In the genomic region with DNA sequence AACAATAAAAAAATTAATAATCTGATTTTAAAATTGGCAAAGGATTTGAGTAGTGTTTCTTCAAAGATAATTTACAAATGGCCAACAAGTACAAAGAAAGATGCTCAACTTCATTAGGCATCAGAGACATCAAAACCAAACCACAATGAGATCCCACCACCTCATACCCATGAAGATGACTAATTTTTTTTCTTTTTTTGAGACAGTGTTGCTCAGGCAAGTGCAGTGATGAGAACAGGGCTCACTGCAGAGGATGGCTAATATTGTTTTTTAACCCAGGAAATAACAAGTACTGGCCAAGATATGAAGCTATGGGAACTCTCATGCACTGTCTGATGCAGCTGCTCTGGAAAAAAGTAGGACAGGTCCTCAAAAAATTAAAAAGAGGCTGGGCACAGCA, we compare ENCODE assay signal across 21 cellular contexts. TPM values are rescaled to one million over a fixed set of nuclear protein-coding genes. Genes with fewer than 3 reads are reported as not detected.
A peak's percentile ranks its signal among the peaks of the same experiment; 100 is the strongest.
DNase-seq lines count a peak whose midpoint lies in the region; ATAC-seq and TF ChIP-seq lines count a peak whose summit lies in the region.
"Had no signal": no experiment of that assay in that cellular context is flagged by ENCODE, and none has a peak within 500 bp of the region (broad histone marks: within the 10 kb centered on the region; RNA-seq: fewer than 3 reads in every experiment).

No MANE protein-coding gene starts in this region.

- H3K4me1 Mint-ChIP-seq in activated naive CD4-positive, alpha-beta T cell treated with anti-CD3 and anti-CD28 coated beads for 36 hours (ENCODE audit: low read depth): peaks cover 19% of the 10 kb centered on the region
- H3K4me1 Mint-ChIP-seq in activated T-helper 17 cell treated with anti-CD3 and anti-CD28 coated beads, Interleukin-2, amount 50 U/mL, for 72 hours: peaks cover 28% of the 10 kb centered on the region
- H3K4me1 Mint-ChIP-seq in mesothelial cell of epicardium: peaks cover 18% of the 10 kb centered on the region
- H3K4me1 Mint-ChIP-seq in stimulated activated naive CD8-positive, alpha-beta T cell treated with anti-CD3 and anti-CD28 coated beads, Interleukin-15, amount 100 ng/mL, for 72 hours: peaks cover 27% of the 10 kb centered on the region

- no peak overlapping the region for H3K4me3 Mint-ChIP-seq in activated naive CD4-positive, alpha-beta T cell treated with anti-CD3 and anti-CD28 coated beads for 36 hours
- peak overlapping the region; percentile 42 for H3K4me3 Mint-ChIP-seq in activated T-helper 17 cell treated with anti-CD3 and anti-CD28 coated beads, Interleukin-2, amount 50 U/mL, for 72 hours
- H3K4me3 Mint-ChIP-seq in mesothelial cell of epicardium: no peak overlapping the region
- no peak overlapping the region for H3K4me3 Mint-ChIP-seq in stimulated activated naive CD8-positive, alpha-beta T cell treated with anti-CD3 and anti-CD28 coated beads, Interleukin-15, amount 100 ng/mL, for 72 hours

- ATAC-seq in activated T-helper 17 cell treated with anti-CD3 and anti-CD28 coated beads, Interleukin-2, amount 50 U/mL, for 72 hours (replicated peaks): peak; percentile 60
- ATAC-seq in stimulated activated naive CD8-positive, alpha-beta T cell treated with anti-CD3 and anti-CD28 coated beads, Interleukin-15, amount 100 ng/mL, for 72 hours: peak; percentile 58
- no peak for ATAC-seq in GM19463 (IDR thresholded peaks at IDR 0.05; ENCODE audit: unreplicated experiment)
- ATAC-seq: Panc1 had no signal

- H3K9me3 Mint-ChIP-seq in activated naive CD4-positive, alpha-beta T cell treated with anti-CD3 and anti-CD28 coated beads for 36 hours: peaks cover 8% of the 10 kb centered on the region
- H3K9me3 Mint-ChIP-seq in activated T-helper 17 cell treated with anti-CD3 and anti-CD28 coated beads, Interleukin-2, amount 50 U/mL, for 72 hours: no peaks in the 10 kb centered on the region
- peaks cover 10% of the 10 kb centered on the region for H3K9me3 Mint-ChIP-seq in mesothelial cell of epicardium
- H3K9me3 Mint-ChIP-seq in stimulated activated naive CD8-positive, alpha-beta T cell treated with anti-CD3 and anti-CD28 coated beads, Interleukin-15, amount 100 ng/mL, for 72 hours: no peaks in the 10 kb centered on the region

- CTCF ChIA-PET in activated naive CD4-positive, alpha-beta T cell treated with anti-CD3 and anti-CD28 coated beads for 36 hours (lab: Charles Lee): no interaction called here

- intact Hi-C loops in activated naive CD4-positive, alpha-beta T cell treated with anti-CD3 and anti-CD28 coated beads for 36 hours (cut with micrococcal nuclease): no loop called here

- TF ChIP-seq CTCF in mesothelial cell of epicardium (IDR thresholded peaks at IDR 0.05; ENCODE audit: unreplicated experiment): no peak

- DNase-seq in activated naive CD4-positive, alpha-beta T cell treated with anti-CD3 and anti-CD28 coated beads for 36 hours: no peak
- DNase-seq in activated naive CD4-positive, alpha-beta T cell treated with Interleukin-2 at 50 U/mL for 16 hours: no peak
- DNase-seq in mesothelial cell of epicardium (ENCODE audit: low spot score in 2 of 2, unreplicated experiment in 2 of 2) (no peak), A172 (ENCODE audit: low spot score) (no peak)
- DNase-seq in stimulated activated naive CD8-positive, alpha-beta T cell treated with anti-CD3 and anti-CD28 coated beads, Interleukin-15, amount 100 ng/mL, for 72 hours: no peak
- DNase-seq: CD4-positive, CD25-positive, alpha-beta regulatory T cell; COR-L47; DMS79; GOT3; HCEC 1CT; IMR-90; NCI-H1105; NCI-H146; NCI-H2081; NCI-H2171; NCI-H345; NCI-H524; NCI-H774 had no signal

- no peaks in the 10 kb centered on the region for H3K27me3 Mint-ChIP-seq in activated naive CD4-positive, alpha-beta T cell treated with anti-CD3 and anti-CD28 coated beads for 36 hours (ENCODE audit: low read depth)
- no peaks in the 10 kb centered on the region for H3K27me3 Mint-ChIP-seq in activated T-helper 17 cell treated with anti-CD3 and anti-CD28 coated beads, Interleukin-2, amount 50 U/mL, for 72 hours
- no peaks in the 10 kb centered on the region for H3K27me3 Mint-ChIP-seq in mesothelial cell of epicardium (ENCODE audit: low read depth)
- H3K27me3 Mint-ChIP-seq in stimulated activated naive CD8-positive, alpha-beta T cell treated with anti-CD3 and anti-CD28 coated beads, Interleukin-15, amount 100 ng/mL, for 72 hours: no peaks in the 10 kb centered on the region
- H3K27me3 Mint-ChIP-seq: CD4-positive, CD25-positive, alpha-beta regulatory T cell had no signal

- H3K27ac Mint-ChIP-seq in activated naive CD4-positive, alpha-beta T cell treated with anti-CD3 and anti-CD28 coated beads for 36 hours: peak overlapping the region; percentile 41
- no peak overlapping the region for H3K27ac Mint-ChIP-seq in activated T-helper 17 cell treated with anti-CD3 and anti-CD28 coated beads, Interleukin-2, amount 50 U/mL, for 72 hours
- peak overlapping the region; percentile 74 for H3K27ac Mint-ChIP-seq in mesothelial cell of epicardium
- peak overlapping the region in 1 of 2 donors; percentile 80 for H3K27ac Mint-ChIP-seq in stimulated activated naive CD8-positive, alpha-beta T cell treated with anti-CD3 and anti-CD28 coated beads, Interleukin-15, amount 100 ng/mL, for 72 hours
- H3K27ac Mint-ChIP-seq: CD4-positive, CD25-positive, alpha-beta regulatory T cell had no signal

- H3K36me3 Mint-ChIP-seq in activated naive CD4-positive, alpha-beta T cell treated with anti-CD3 and anti-CD28 coated beads for 36 hours (ENCODE audit: low read depth): peaks cover 24% of the 10 kb centered on the region
- peaks cover 97% of the 10 kb centered on the region for H3K36me3 Mint-ChIP-seq in activated T-helper 17 cell treated with anti-CD3 and anti-CD28 coated beads, Interleukin-2, amount 50 U/mL, for 72 hours (ENCODE audit: low read depth)
- H3K36me3 Mint-ChIP-seq in mesothelial cell of epicardium: peaks cover 43% of the 10 kb centered on the region

RNA-seq across cellular contexts. Expression of a gene that starts 14.9 kb away (rescaled TPM):
- total RNA-seq in activated naive CD4-positive, alpha-beta T cell treated with anti-CD3 and anti-CD28 coated beads for 36 hours: 10 to 100 TPM; 23.2 to 25.0 TPM
- total RNA-seq in activated T-helper 17 cell treated with anti-CD3 and anti-CD28 coated beads, Interleukin-2, amount 50 U/mL, for 72 hours: 100 to 1,000 TPM in 1 of 2 donors, 10 to 100 TPM in 1; 66.0 to 204 TPM
- total RNA-seq in mesothelial cell of epicardium: 90.2 to 93.3 TPM (median 92.3 TPM) in 3 replicates
- total RNA-seq in A172 (2014; rRNA removed; shearing (Covaris generic)): 90.3 and 96.0 TPM in 2 replicates
